In genomic region chr9:128656416-128657343, GRCh38 we compare ENCODE assay signal across 8 cellular contexts. TPM values are rescaled to one million over a fixed set of nuclear protein-coding genes. Genes with fewer than 3 reads are reported as not detected.
A peak's percentile ranks its signal among the peaks of the same experiment; 100 is the strongest.
DNase-seq lines count a peak whose midpoint lies in the region; ATAC-seq, FAIRE-seq and TF ChIP-seq lines count a peak whose summit lies in the region.

Gene DYNC2I2, minus strand, starts transcription at chr9:128656847. Its CDS starts 121 bp downstream, at chr9:128656726.

- CTCF ChIA-PET in activated CD4-positive, alpha-beta T cell treated with anti-CD3 and anti-CD28 coated beads, Interleukin-2, amount 10 ng/mL, durations not matched to agents 7 days and 5 days (lab: Charles Lee) = interaction anchor here (1.4 to 1.8 kb wide), 3 partner anchors 18 to 106 kb away, joined by 3 to 6 read pairs (median 5); partner anchors contain the start of gene PKN3

- peak within 1 kb of the TSS; percentile 87 for H3K4me3 Mint-ChIP-seq in activated CD4-positive, alpha-beta T cell treated with anti-CD3 and anti-CD28 coated beads, Interleukin-2, amount 10 ng/mL, durations not matched to agents 7 days and 5 days

- peak within 1 kb of the TSS; percentile 69 for H3K4me3 ChIP-seq in BE2C (ENCODE audit: low read depth, low read length)

- no peaks in the 10 kb centered on the region; the same call in 1 of the 2 replicates for H3K36me3 ChIP-seq in BE2C

- H3K36me3 Mint-ChIP-seq in activated CD4-positive, alpha-beta T cell treated with anti-CD3 and anti-CD28 coated beads, Interleukin-2, amount 10 ng/mL, durations not matched to agents 7 days and 5 days (ENCODE audit: low read depth) = no peaks in the 10 kb centered on the region

- ATAC-seq in HG03460 (IDR thresholded peaks at IDR 0.05; ENCODE audit: unreplicated experiment) (peak; percentile 63), left lobe of liver (peak; percentile 99)

- H3K9me3 Mint-ChIP-seq in activated CD4-positive, alpha-beta T cell treated with anti-CD3 and anti-CD28 coated beads, Interleukin-2, amount 10 ng/mL, durations not matched to agents 7 days and 5 days = no peaks in the 10 kb centered on the region

- peaks cover 23% of the 10 kb centered on the region for H3K4me1 Mint-ChIP-seq in activated CD4-positive, alpha-beta T cell treated with anti-CD3 and anti-CD28 coated beads, Interleukin-2, amount 10 ng/mL, durations not matched to agents 7 days and 5 days

- DNase-seq in BE2C (peak; percentile 95), GM19239 (ENCODE audit: insufficient read length, low spot score) (peak; percentile 79), NCI-H69 (lab: John Stamatoyannopoulos, UW) (peak; percentile 98), dedifferentiated amniotic fluid mesenchymal stem cell (ENCODE audit: extremely low spot score) (peak; percentile 81), left lobe of liver (ENCODE audit: low spot score) (peak; percentile 97)
- DNase-seq in activated CD4-positive, alpha-beta T cell treated with anti-CD3 and anti-CD28 coated beads, Interleukin-2, amount 10 ng/mL, durations not matched to agents 7 days and 5 days = peak; percentile 97
- DNase-seq in stimulated activated CD4-positive, alpha-beta T cell treated with anti-CD3 and anti-CD28 coated beads, Interleukin-2, amount 100 ng/mL, for 24 hours = peak; percentile 97 to 98

- no peak for TF ChIP-seq CTCF in BE2C (IDR thresholded peaks at IDR 0.05; ENCODE audit: low read depth, low read length)

- H3K27me3 Mint-ChIP-seq in activated CD4-positive, alpha-beta T cell treated with anti-CD3 and anti-CD28 coated beads, Interleukin-2, amount 10 ng/mL, durations not matched to agents 7 days and 5 days = no peaks in the 10 kb centered on the region

- peak within 1 kb of the TSS; percentile 100 for H3K27ac Mint-ChIP-seq in activated CD4-positive, alpha-beta T cell treated with anti-CD3 and anti-CD28 coated beads, Interleukin-2, amount 10 ng/mL, durations not matched to agents 7 days and 5 days

- H3K9me3 ChIP-seq in BE2C = no peaks in the 10 kb centered on the region

- POLR2A ChIA-PET in activated CD4-positive, alpha-beta T cell treated with anti-CD3 and anti-CD28 coated beads, Interleukin-2, amount 10 ng/mL, durations not matched to agents 7 days and 5 days (lab: Charles Lee) = no interaction called here

- no peaks in the 10 kb centered on the region for H3K27me3 ChIP-seq in BE2C

- H3K4me1 ChIP-seq in BE2C = no peaks in the 10 kb centered on the region

- peak; percentile 68 for FAIRE-seq in GM19239 (lab: Jason Lieb, UNC)

RNA-seq across cellular contexts. Expression of gene DYNC2I2, which starts in this region (rescaled TPM):
- polyA plus RNA-seq in BE2C (2012; ENCODE audit: insufficient read depth, insufficient read length, low read depth) = 84.7 TPM
- 10 to 100 TPM; 60.6 to 68.3 TPM for total RNA-seq in activated CD4-positive, alpha-beta T cell treated with anti-CD3 and anti-CD28 coated beads, Interleukin-2, amount 10 ng/mL, durations not matched to agents 7 days and 5 days
- 24.1 TPM for total RNA-seq in left lobe of liver

Comparison
In these comparisons a context has a peak if more than half of its experiments do, and no peak if none do; other contexts are left out.
1. Peak in every context shown above with its lines: DNase-seq, ATAC-seq and H3K4me3 ChIP-seq.